ENCODE assay signal across 10 cellular contexts in the genomic region with DNA sequence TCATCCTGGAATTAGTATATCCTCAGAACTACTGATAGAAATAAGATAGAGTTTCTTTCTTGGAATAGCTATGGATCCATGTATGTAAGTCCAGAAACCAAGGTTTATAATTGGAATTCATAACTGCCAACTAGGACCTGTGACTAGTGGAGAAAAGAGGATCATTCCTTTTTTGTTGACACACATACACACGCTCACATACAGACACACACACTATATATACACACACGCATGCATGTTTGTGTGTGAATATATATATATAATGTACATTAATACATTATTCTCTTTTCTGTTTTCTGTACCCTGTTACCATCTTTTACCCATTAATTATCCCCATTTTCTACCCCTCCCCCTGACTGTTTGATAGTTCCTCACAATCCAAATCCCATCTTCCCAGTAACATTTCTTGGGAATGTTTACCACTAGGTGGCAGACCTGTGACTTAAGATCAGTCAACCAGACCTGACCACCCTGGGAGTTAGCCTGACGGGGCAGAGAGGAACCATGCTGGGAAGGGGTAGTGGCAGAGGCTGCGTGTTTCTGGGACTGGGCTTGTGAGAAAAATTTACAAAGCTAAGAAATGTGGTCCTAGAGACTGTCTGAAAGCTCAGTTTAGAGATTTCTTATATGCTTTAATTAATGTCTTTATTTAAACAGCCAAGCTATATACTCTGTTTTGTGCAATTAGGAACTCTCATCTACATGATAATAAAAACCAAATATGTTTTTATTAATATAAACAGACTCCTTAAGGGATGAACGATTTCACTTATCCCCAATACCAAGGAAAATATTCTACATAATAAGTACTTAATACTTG.
DNase-seq lines count a peak whose midpoint lies in the region; ATAC-seq and TF ChIP-seq lines count a peak whose summit lies in the region.
"Had no signal": no experiment of that assay in that cellular context is flagged by ENCODE, and none has a peak within 500 bp of the region (broad histone marks: within the 10 kb centered on the region; RNA-seq: fewer than 3 reads in every experiment).

No MANE protein-coding gene starts in this region.

- H3K4me1 ChIP-seq in liver (ENCODE audit: control insufficient read depth in 4 of 4, insufficient read depth in 4 of 4, low read length in 3 of 4): no peaks in the 10 kb centered on the region
- H3K4me1 ChIP-seq: BLaER1 treated with 17β-estradiol and CSF1 and Interleukin-3, amounts not matched to agents 10 nM and 100 nM had no signal

- TF ChIP-seq CTCF in choroid plexus epithelial cell (conservative IDR thresholded peaks at IDR 0.05; ENCODE audit: low read depth, low read length) (peak; percentile 76), liver (IDR thresholded peaks at IDR 0.05; ENCODE audit: low read depth, low read length, missing input control) (peak; percentile 46), omental fat pad (IDR thresholded peaks at IDR 0.05) (no peak)

- ATAC-seq in HG03108 (IDR thresholded peaks at IDR 0.05; ENCODE audit: unreplicated experiment) (peak; percentile 54), omental fat pad (ENCODE audit: low FRiP score) (no peak), GM21360 (IDR thresholded peaks at IDR 0.05; ENCODE audit: unreplicated experiment) (no peak)

- H3K9me3 ChIP-seq in liver (ENCODE audit: control insufficient read depth in 4 of 4, low read length in 3 of 4): no peaks in the 10 kb centered on the region
- H3K9me3 ChIP-seq: BLaER1 treated with 17β-estradiol and CSF1 and Interleukin-3, amounts not matched to agents 10 nM and 100 nM had no signal

- no peaks in the 10 kb centered on the region for H3K27me3 ChIP-seq in liver (ENCODE audit: control insufficient read depth in 4 of 4, insufficient read depth in 4 of 4, low read length in 3 of 4)
- H3K27me3 ChIP-seq: BLaER1 treated with 17β-estradiol and CSF1 and Interleukin-3, amounts not matched to agents 10 nM and 100 nM had no signal

- peak; percentile 81 to 91 for TF ChIP-seq RAD21 in liver (IDR thresholded peaks at IDR 0.05)

- 29% methylated on average over 5 of the region's 5 CpGs for WGBS in liver

- no peak overlapping the region for H3K27ac ChIP-seq in liver (ENCODE audit: low read depth in 1 of 2, low read length in 2 of 2)
- H3K27ac ChIP-seq: BLaER1 treated with 17β-estradiol and CSF1 and Interleukin-3, amounts not matched to agents 10 nM and 100 nM had no signal

- H3K4me3 ChIP-seq in choroid plexus epithelial cell (ENCODE audit: low read depth, low read length): no peak overlapping the region
- H3K4me3 ChIP-seq in liver (ENCODE audit: low read depth in 1 of 3, low read length in 3 of 3): no peak overlapping the region
- H3K4me3 ChIP-seq: BLaER1 treated with 17β-estradiol and CSF1 and Interleukin-3, amounts not matched to agents 10 nM and 100 nM had no signal

- H3K36me3 ChIP-seq in liver (ENCODE audit: control insufficient read depth in 4 of 4, insufficient read depth in 3 of 4, low read depth in 1 of 4, low read length in 3 of 4): no peaks in the 10 kb centered on the region
- H3K36me3 ChIP-seq: BLaER1 treated with 17β-estradiol and CSF1 and Interleukin-3, amounts not matched to agents 10 nM and 100 nM had no signal

- H3K9ac ChIP-seq in liver (ENCODE audit: low read depth in 1 of 2, low read length in 2 of 2): no peak overlapping the region
- H3K9ac ChIP-seq: BLaER1 treated with 17β-estradiol and CSF1 and Interleukin-3, amounts not matched to agents 10 nM and 100 nM had no signal

- DNase-seq in NOMO-1 treated with DMSO at 0.1 percent for 48 hours (lab: John Stamatoyannopoulos, UW; ENCODE audit: unreplicated experiment): peak; percentile 23
- no peak for DNase-seq in NOMO-1 treated with dmso at 0.1 percent for 144 hours (lab: John Stamatoyannopoulos, UW; ENCODE audit: unreplicated experiment)
- peak; percentile 96 for DNase-seq in NCI-H69 (lab: John Stamatoyannopoulos, UW)
- peak; percentile 88 for DNase-seq in choroid plexus epithelial cell (ENCODE audit: low read depth)
- no peak for DNase-seq in omental fat pad (ENCODE audit: low spot score)
- DNase-seq: stimulated activated naive B cell treated with anti-CD40 and anti-IgM and Interleukin-4, amounts not matched to agents 10 μg/mL and 1 μg/mL and 100 μg/mL, for 72 hours had no signal

TF ChIP-seq in liver, 16 proteins besides CTCF, POLR2A, EP300 and RAD21:
- TF ChIP-seq GABPA (IDR thresholded peaks at IDR 0.05 in 1 of 2, conservative IDR thresholded peaks at IDR 0.05 in 1 of 2) (no peak), RXRA (IDR thresholded peaks at IDR 0.05) (no peak), SP1 (IDR thresholded peaks at IDR 0.05) (no peak), YY1 (IDR thresholded peaks at IDR 0.05) (no peak), HNF4A (conservative IDR thresholded peaks at IDR 0.05) (no peak), TAF1 (conservative IDR thresholded peaks at IDR 0.05) (no peak), EGR1 (IDR thresholded peaks at IDR 0.05; ENCODE audit: low read depth in 2 of 2) (no peak), HNF4G (IDR thresholded peaks at IDR 0.05) (no peak), FOXA2 (IDR thresholded peaks at IDR 0.05) (no peak), ATF3 (IDR thresholded peaks at IDR 0.05) (no peak), NR2F2 (IDR thresholded peaks at IDR 0.05) (no peak), FOXA1 (IDR thresholded peaks at IDR 0.05) (no peak), MAX (IDR thresholded peaks at IDR 0.05) (no peak), JUND (IDR thresholded peaks at IDR 0.05) (no peak), REST (IDR thresholded peaks at IDR 0.05) (no peak)
- TF ChIP-seq, protein P1, sequence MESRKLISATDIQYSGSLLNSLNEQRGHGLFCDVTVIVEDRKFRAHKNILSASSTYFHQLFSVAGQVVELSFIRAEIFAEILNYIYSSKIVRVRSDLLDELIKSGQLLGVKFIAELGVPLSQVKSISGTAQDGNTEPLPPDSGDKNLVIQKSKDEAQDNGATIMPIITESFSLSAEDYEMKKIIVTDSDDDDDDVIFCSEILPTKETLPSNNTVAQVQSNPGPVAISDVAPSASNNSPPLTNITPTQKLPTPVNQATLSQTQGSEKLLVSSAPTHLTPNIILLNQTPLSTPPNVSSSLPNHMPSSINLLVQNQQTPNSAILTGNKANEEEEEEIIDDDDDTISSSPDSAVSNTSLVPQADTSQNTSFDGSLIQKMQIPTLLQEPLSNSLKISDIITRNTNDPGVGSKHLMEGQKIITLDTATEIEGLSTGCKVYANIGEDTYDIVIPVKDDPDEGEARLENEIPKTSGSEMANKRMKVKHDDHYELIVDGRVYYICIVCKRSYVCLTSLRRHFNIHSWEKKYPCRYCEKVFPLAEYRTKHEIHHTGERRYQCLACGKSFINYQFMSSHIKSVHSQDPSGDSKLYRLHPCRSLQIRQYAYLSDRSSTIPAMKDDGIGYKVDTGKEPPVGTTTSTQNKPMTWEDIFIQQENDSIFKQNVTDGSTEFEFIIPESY (IDR thresholded peaks at IDR 0.05): no peak

Comparison
In these comparisons a context has a peak if more than half of its experiments do, and no peak if none do; other contexts are left out.
1. DNase-seq: peak in NOMO-1 treated with DMSO at 0.1 percent for 48 hours (single experiment), NCI-H69 (single experiment) and choroid plexus epithelial cell (single experiment); none in NOMO-1 treated with dmso at 0.1 percent for 144 hours (single experiment) and omental fat pad (single experiment).
2. CTCF ChIP-seq: peak in choroid plexus epithelial cell (single experiment) and liver (single experiment); none in omental fat pad (0 of 3).